ENCODE assay signal across 30 cellular contexts in the genomic region with DNA sequence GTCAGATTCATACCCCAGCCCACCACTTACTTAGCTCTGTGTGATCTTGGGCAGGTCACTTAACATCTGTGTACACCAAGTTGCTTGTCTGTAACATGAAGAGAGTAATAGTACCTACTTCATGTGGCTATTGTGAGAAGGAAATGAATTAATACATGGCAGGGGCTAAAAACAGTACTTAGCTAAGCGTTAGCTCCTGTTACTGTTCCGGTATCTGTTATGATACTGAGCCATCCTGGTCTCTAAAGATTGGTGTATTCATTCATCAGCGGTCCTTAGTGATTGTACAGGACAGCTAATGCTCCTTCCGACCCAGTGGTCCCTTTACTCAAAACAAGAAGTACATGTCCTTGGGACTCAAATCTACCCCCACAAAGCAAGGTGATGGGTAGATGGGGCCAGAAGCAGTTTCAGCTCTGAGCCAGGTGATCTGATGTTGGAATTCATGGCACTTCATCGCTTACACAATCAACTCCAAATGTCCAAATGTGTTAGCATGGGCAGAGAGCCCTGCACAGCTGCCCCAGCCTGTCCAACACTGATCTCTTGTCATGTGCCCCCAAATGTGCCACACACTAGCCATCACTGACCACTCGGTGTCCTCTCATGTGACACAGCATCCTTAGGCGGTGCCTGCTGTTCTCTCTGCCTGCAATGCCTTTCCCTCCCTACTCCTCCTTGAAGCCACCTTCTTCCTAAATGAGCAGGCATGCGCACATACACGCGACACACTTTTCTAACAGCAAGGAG.
"Had no signal": no experiment of that assay in that cellular context is flagged by ENCODE, and none has a peak within 500 bp of the region (broad histone marks: within the 10 kb centered on the region; RNA-seq: fewer than 3 reads in every experiment).

No MANE protein-coding gene starts in this region.

- H3K36me3 ChIP-seq: ascending aorta, SJSA1 had no signal

- ATAC-seq: activated naive CD4-positive, alpha-beta T cell treated with anti-CD3 and anti-CD28 coated beads, Interleukin-2, amount 50 U/mL, for 72 hours; activated naive CD8-positive, alpha-beta T cell treated with anti-CD3 and anti-CD28 coated beads, Interleukin-2, amount 50 U/mL, for 24 hours; activated T-cell treated with anti-CD3 and anti-CD28 coated beads, Interleukin-2, amount 50 U/mL, for 4 hours; body of pancreas; K562; Panc1; SK-N-SH treated with all-trans-retinoic acid at 6 μM for 48 hours; WTC11 had no signal

- H3K27ac Mint-ChIP-seq: activated naive CD4-positive, alpha-beta T cell treated with anti-CD3 and anti-CD28 coated beads, Interleukin-2, amount 50 U/mL, for 72 hours; activated naive CD8-positive, alpha-beta T cell treated with anti-CD3 and anti-CD28 coated beads, Interleukin-2, amount 50 U/mL, for 24 hours; WTC11 had no signal

- H3K36me3 Mint-ChIP-seq: activated naive CD4-positive, alpha-beta T cell treated with anti-CD3 and anti-CD28 coated beads, Interleukin-2, amount 50 U/mL, for 72 hours; WTC11 had no signal

- H3K27ac ChIP-seq: ascending aorta, body of pancreas, SJSA1 had no signal

- H3K4me1 Mint-ChIP-seq: activated naive CD8-positive, alpha-beta T cell treated with anti-CD3 and anti-CD28 coated beads, Interleukin-2, amount 50 U/mL, for 24 hours had no signal

- H3K27me3 ChIP-seq: ascending aorta, body of pancreas, SJSA1 had no signal

- DNase-seq: activated CD4-positive, alpha-beta T cell treated with anti-CD3 and anti-CD28 coated beads for 48 hours; activated CD4-positive, alpha-beta T cell treated with anti-CD3 and anti-CD28 coated beads, Interleukin-2, amount 50 U/mL, for 4 hours; activated CD4-positive, CD25-positive, alpha-beta regulatory T cell treated with anti-CD3 and anti-CD28 coated beads, Interleukin-2, amount 50 U/mL, for 72 hours; activated effector memory CD4-positive, alpha-beta T cell treated with anti-CD3 and anti-CD28 coated beads, Interleukin-2, amount 50 U/mL, for 16 hours; activated naive CD4-positive, alpha-beta T cell treated with Interleukin-2 at 50 U/mL for 16 hours; activated naive CD8-positive, alpha-beta T cell treated with anti-CD3 and anti-CD28 coated beads, Interleukin-2, amount 50 U/mL, for 24 hours; activated T-cell treated with anti-CD3 and anti-CD28 coated beads, Interleukin-2, amount 50 U/mL, for 4 hours; amniotic stem cell; body of pancreas; Karpas-422; MM.1S; NCI-H1105; NCI-H1436; NCI-H1694 treated with DMSO at 0.1 percent for 48 hours; NCI-H2029 treated with DMSO at 0.1 percent for 48 hours; NCI-H510A treated with DMSO at 0.1 percent for 48 hours; NCI-H69; NK-92 treated with Interleukin-12 subunit alpha and Interleukin-12 subunit beta, amount 100 ng/mL, for 24 hours; OCI-M1; RPMI8226; SHP77; SW 1271; T-helper 9 cell had no signal

- FAIRE-seq: K562 had no signal

- H3K4me3 ChIP-seq: ascending aorta, body of pancreas, K562, SJSA1 had no signal

- H3K4me3 Mint-ChIP-seq: activated naive CD8-positive, alpha-beta T cell treated with anti-CD3 and anti-CD28 coated beads, Interleukin-2, amount 50 U/mL, for 24 hours; activated T-cell treated with anti-CD3 and anti-CD28 coated beads, Interleukin-2, amount 50 U/mL, for 4 hours; WTC11 had no signal

- H3K9me3 Mint-ChIP-seq: activated naive CD8-positive, alpha-beta T cell treated with anti-CD3 and anti-CD28 coated beads, Interleukin-2, amount 50 U/mL, for 24 hours; activated T-cell treated with anti-CD3 and anti-CD28 coated beads, Interleukin-2, amount 50 U/mL, for 4 hours had no signal

- H3K9me3 ChIP-seq: ascending aorta, body of pancreas, SJSA1 had no signal

- H3K4me1 ChIP-seq: body of pancreas had no signal
